ENCODE assay signal across 1 cellular context in the genomic region with DNA sequence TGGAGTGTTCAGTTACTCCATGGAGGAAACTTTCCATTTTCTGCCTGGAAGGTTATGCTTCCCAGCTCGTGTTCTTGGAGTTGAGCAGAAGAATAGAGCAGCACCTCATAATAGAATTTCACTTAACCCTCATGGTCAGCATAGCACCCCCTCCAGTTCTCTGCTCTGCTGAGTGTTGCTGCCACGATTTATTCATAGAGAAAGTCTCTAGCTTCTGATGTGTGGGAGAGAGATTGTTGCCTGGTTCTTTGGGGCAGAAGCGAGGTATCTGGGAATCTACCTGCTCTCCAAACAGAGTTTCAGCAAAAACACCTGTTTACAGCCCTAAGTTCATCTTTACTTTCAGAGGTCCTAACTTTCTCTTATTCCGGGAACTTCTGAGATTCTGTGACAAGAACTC.
TF ChIP-seq lines count a peak whose summit lies in the region.

No MANE protein-coding gene starts in this region.

TF ChIP-seq in GM12878, 131 proteins besides CTCF, POLR2A, EP300 and RAD21:
- TF ChIP-seq ATF7 (IDR thresholded peaks at IDR 0.05; ENCODE audit: low read depth) (no peak), RFX5 (IDR thresholded peaks at IDR 0.05; ENCODE audit: low read depth, low read length) (no peak), SMC3 (IDR thresholded peaks at IDR 0.05; ENCODE audit: borderline replicate concordance, low read length) (0 out of 2 replicates have a peak, but pooled peaks have one; percentile 11), RUNX3 (IDR thresholded peaks at IDR 0.05; ENCODE audit: low read length) (peak; percentile 27; the same call in 1 of the 2 replicates), NFIC (IDR thresholded peaks at IDR 0.05; ENCODE audit: low read depth, low read length) (peak; percentile 25; the same call in 1 of the 2 replicates), EED (IDR thresholded peaks at IDR 0.05; ENCODE audit: low read depth) (0 out of 2 replicates have a peak, but pooled peaks have one; percentile 57)
